ENCODE assay signal across 8 cellular contexts in genomic region chr4:120066525-120067333, GRCh38. TPM values are rescaled to one million over a fixed set of nuclear protein-coding genes. Genes with fewer than 3 reads are reported as not detected.
DNase-seq lines count a peak whose midpoint lies in the region; ATAC-seq lines count a peak whose summit lies in the region.

MAD2L1 (minus strand) TSS chr4:120066848; CDS start chr4:120066734, 114 bp downstream.

- peak within 1 kb of the TSS; percentile 56 for H4K8ac ChIP-seq in mesenchymal stem cell (ENCODE audit: low read length)

- under 1% methylated on average over 64 of the region's 64 CpGs for WGBS in mesenchymal stem cell

- peak within 1 kb of the TSS; percentile 91 for H3K4me3 Mint-ChIP-seq in activated CD8-positive, alpha-beta memory T cell treated with anti-CD3 and anti-CD28 coated beads, Interleukin-2, amount 10 ng/mL, durations not matched to agents 7 days and 5 days

- peak within 1 kb of the TSS; percentile 99 for H3K27ac Mint-ChIP-seq in activated CD8-positive, alpha-beta memory T cell treated with anti-CD3 and anti-CD28 coated beads, Interleukin-2, amount 10 ng/mL, durations not matched to agents 7 days and 5 days

- peak within 1 kb of the TSS; percentile 2 for H2BK120ac ChIP-seq in mesenchymal stem cell (ENCODE audit: low read depth, low read length)

- H3K27me3 ChIP-seq in NT2/D1 (ENCODE audit: insufficient read depth, insufficient read length) (no peaks in the 10 kb centered on the region), endocrine pancreas (ENCODE audit: control insufficient read depth, insufficient read depth, low read length) (no peaks in the 10 kb centered on the region), mesenchymal stem cell (ENCODE audit: control insufficient read depth in 1 of 2, insufficient read depth in 1 of 2, low read length in 2 of 2) (no peaks in the 10 kb centered on the region)

- peaks cover 13% of the 10 kb centered on the region for H3K79me1 ChIP-seq in mesenchymal stem cell (replicated peaks; ENCODE audit: low read length, poor library complexity, severe bottlenecking)

- H3K36me3 ChIP-seq in NT2/D1 (ENCODE audit: insufficient read depth, insufficient read length, low read length) (peaks cover 28% of the 10 kb centered on the region), endocrine pancreas (ENCODE audit: control insufficient read depth, insufficient read depth, low read length) (no peaks in the 10 kb centered on the region), mesenchymal stem cell (ENCODE audit: control insufficient read depth in 1 of 2, insufficient read depth in 2 of 2, low read depth in 1 of 2, low read length in 2 of 2) (no peaks in the 10 kb centered on the region)

- no peak within 1 kb of the TSS for H4K91ac ChIP-seq in mesenchymal stem cell (ENCODE audit: low read length)

- H2AFZ ChIP-seq in mesenchymal stem cell (ENCODE audit: low read depth, low read length) = peak within 1 kb of the TSS; percentile 66

- CTCF ChIA-PET in activated CD8-positive, alpha-beta memory T cell treated with anti-CD3 and anti-CD28 coated beads, Interleukin-2, amount 10 ng/mL, durations not matched to agents 7 days and 5 days (lab: Charles Lee) = interaction anchor here (1.6 to 1.7 kb wide), 2 partner anchors 438 to 1125 kb away, joined by 3 to 11 read pairs; partner anchors contain the start of gene PDE5A

- H3K14ac ChIP-seq in mesenchymal stem cell (ENCODE audit: low read length in 2 of 2) = peak within 1 kb of the TSS in 1 of 2 experiments; percentile 35

- no peak within 1 kb of the TSS for H3K23ac ChIP-seq in mesenchymal stem cell (ENCODE audit: low read length in 2 of 2)

- H2AK5ac ChIP-seq in mesenchymal stem cell (ENCODE audit: low read length, severe bottlenecking) = peak within 1 kb of the TSS; percentile 88

- peaks cover 37% of the 10 kb centered on the region for H3K36me3 Mint-ChIP-seq in activated CD8-positive, alpha-beta memory T cell treated with anti-CD3 and anti-CD28 coated beads, Interleukin-2, amount 10 ng/mL, durations not matched to agents 7 days and 5 days

- H3K9me3 Mint-ChIP-seq in activated CD8-positive, alpha-beta memory T cell treated with anti-CD3 and anti-CD28 coated beads, Interleukin-2, amount 10 ng/mL, durations not matched to agents 7 days and 5 days (ENCODE audit: low read depth) = no peaks in the 10 kb centered on the region

- H2BK12ac ChIP-seq in mesenchymal stem cell (ENCODE audit: low read length in 2 of 2) = no peak within 1 kb of the TSS

- ATAC-seq in GM21381 (IDR thresholded peaks at IDR 0.05; ENCODE audit: unreplicated experiment) = peak; percentile 86
- peak; percentile 94 for ATAC-seq in activated CD8-positive, alpha-beta memory T cell treated with anti-CD3 and anti-CD28 coated beads, Interleukin-2, amount 10 ng/mL, durations not matched to agents 7 days and 5 days

- H2BK5ac ChIP-seq in mesenchymal stem cell (ENCODE audit: low read depth, low read length, poor library complexity, severe bottlenecking) = peak within 1 kb of the TSS; percentile 9

- peak within 1 kb of the TSS; percentile 40 to 71 for H3K18ac ChIP-seq in mesenchymal stem cell (ENCODE audit: low read depth in 1 of 2, low read length in 2 of 2)

- peak within 1 kb of the TSS; percentile 81 for H3K4me2 ChIP-seq in mesenchymal stem cell (ENCODE audit: low read length, poor library complexity, severe bottlenecking)

- peak; percentile 99 for DNase-seq in COR-L47 (lab: John Stamatoyannopoulos, UW)
- peak; percentile 41 to 97 (median 94) for DNase-seq in HUDEP-2 (lab: John Stamatoyannopoulos, UW; ENCODE audit: unreplicated experiment in 76 of 76)
- DNase-seq in NT2/D1 (ENCODE audit: low read depth, low spot score) = peak; percentile 88
- DNase-seq in activated CD8-positive, alpha-beta memory T cell treated with anti-CD3 and anti-CD28 coated beads, Interleukin-2, amount 10 ng/mL, durations not matched to agents 7 days and 5 days = peak; percentile 99
- peak; percentile 99 for DNase-seq in mesenchymal stem cell
- peak; percentile 98 for DNase-seq in stimulated activated CD8-positive, alpha-beta memory T cell treated with anti-CD3 and anti-CD28 coated beads, Interleukin-12 subunit alpha, Interleukin-12 subunit beta, amount 100 ng/mL, for 4 hours (ENCODE audit: low read depth)

- H3K9me3 ChIP-seq in NT2/D1 (ENCODE audit: insufficient read depth, low read length) (no peaks in the 10 kb centered on the region), endocrine pancreas (ENCODE audit: control insufficient read depth, low read length) (no peaks in the 10 kb centered on the region), mesenchymal stem cell (ENCODE audit: control insufficient read depth, low read length) (no peaks in the 10 kb centered on the region)

- H3K27me3 Mint-ChIP-seq in activated CD8-positive, alpha-beta memory T cell treated with anti-CD3 and anti-CD28 coated beads, Interleukin-2, amount 10 ng/mL, durations not matched to agents 7 days and 5 days = no peaks in the 10 kb centered on the region

- H3K4me3 ChIP-seq in NT2/D1 (ENCODE audit: insufficient read length, low read depth) = peak within 1 kb of the TSS; percentile 79
- peak within 1 kb of the TSS; percentile 89 for H3K4me3 ChIP-seq in endocrine pancreas (ENCODE audit: control insufficient read depth, insufficient read depth, low read length)
- peak within 1 kb of the TSS; percentile 85 to 87 for H3K4me3 ChIP-seq in mesenchymal stem cell (ENCODE audit: insufficient read depth in 1 of 2, low read depth in 1 of 2, low read length in 2 of 2)

- H3K4me1 ChIP-seq in NT2/D1 (ENCODE audit: insufficient read depth, insufficient read length) (no peaks in the 10 kb centered on the region), endocrine pancreas (ENCODE audit: control insufficient read depth, insufficient read depth, low read length) (peaks cover 6% of the 10 kb centered on the region), mesenchymal stem cell (ENCODE audit: control insufficient read depth, insufficient read depth, low read depth, low read length) (peaks cover 3% of the 10 kb centered on the region)

- peak within 1 kb of the TSS; percentile 52 to 69 for H3K4ac ChIP-seq in mesenchymal stem cell (ENCODE audit: low read depth in 1 of 2, low read length in 2 of 2)

- peak within 1 kb of the TSS; percentile 83 for H3K9ac ChIP-seq in NT2/D1 (ENCODE audit: insufficient read length, low read depth)
- peak within 1 kb of the TSS; percentile 94 for H3K9ac ChIP-seq in endocrine pancreas (ENCODE audit: control insufficient read depth, insufficient read depth, low read length)
- H3K9ac ChIP-seq in mesenchymal stem cell (ENCODE audit: low read length) = peak within 1 kb of the TSS; percentile 91

- H3K4me1 Mint-ChIP-seq in activated CD8-positive, alpha-beta memory T cell treated with anti-CD3 and anti-CD28 coated beads, Interleukin-2, amount 10 ng/mL, durations not matched to agents 7 days and 5 days = peaks cover 67% of the 10 kb centered on the region

- H2BK15ac ChIP-seq in mesenchymal stem cell (ENCODE audit: low read depth, poor library complexity, severe bottlenecking) = no peak within 1 kb of the TSS

- H3K27ac ChIP-seq in mesenchymal stem cell (ENCODE audit: low read length, poor library complexity, severe bottlenecking) = peak within 1 kb of the TSS; percentile 91

RNA-seq across cellular contexts. Expression of gene MAD2L1, which starts in this region (rescaled TPM):
- total RNA-seq in activated CD8-positive, alpha-beta memory T cell treated with anti-CD3 and anti-CD28 coated beads, Interleukin-2, amount 10 ng/mL, durations not matched to agents 7 days and 5 days = 10 to 100 TPM; 66.9 to 75.4 TPM
- polyA plus RNA-seq in mesenchymal stem cell (2013, experiment 1 of 2) = 5.1 TPM
- polyA plus RNA-seq in mesenchymal stem cell (2013, experiment 2 of 2) = 6.1 TPM

Comparison
In these comparisons a context has a peak if more than half of its experiments do, and no peak if none do; other contexts are left out.
1. Peak in every context shown above with its lines: DNase-seq, ATAC-seq, H3K4me3 ChIP-seq and H3K27ac ChIP-seq.